Comparison of ENCODE assay signal across 1 cellular context in genomic region chr16:2148714-2149629, GRCh38.
TF ChIP-seq lines count a peak whose summit lies in the region.

No MANE protein-coding gene starts in this region.

TF ChIP-seq in HepG2, 621 proteins besides CTCF, POLR2A, EP300 and RAD21 (continued from another document):
- TF ChIP-seq USF2 (IDR thresholded peaks at IDR 0.05; ENCODE audit: low read depth, low read length) (no peak), USF2 (CRISPR knock-in tag; IDR thresholded peaks at IDR 0.05; ENCODE audit: borderline replicate concordance) (no peak), ZNF83 (CRISPR knock-in tag; IDR thresholded peaks at IDR 0.05; ENCODE audit: borderline replicate concordance) (no peak), SP1 (IDR thresholded peaks at IDR 0.05) (no peak), SP1 (CRISPR knock-in tag; IDR thresholded peaks at IDR 0.05) (no peak), SNAPC5 (CRISPR knock-in tag; IDR thresholded peaks at IDR 0.05; ENCODE audit: borderline replicate concordance) (no peak), ZBTB37 (CRISPR knock-in tag; IDR thresholded peaks at IDR 0.05) (no peak), NFATC3 (CRISPR knock-in tag; IDR thresholded peaks at IDR 0.05) (no peak), ZNF414 (CRISPR knock-in tag; IDR thresholded peaks at IDR 0.05) (peak; percentile 43; the same call in 1 of the 2 replicates), ZNF749 (CRISPR knock-in tag; IDR thresholded peaks at IDR 0.05; ENCODE audit: borderline replicate concordance) (0 out of 2 replicates have a peak, but pooled peaks have one; percentile 55), ZBTB10 (CRISPR knock-in tag; IDR thresholded peaks at IDR 0.05; ENCODE audit: borderline replicate concordance) (no peak), ZNF674 (CRISPR knock-in tag; IDR thresholded peaks at IDR 0.05; ENCODE audit: low read depth) (0 out of 2 replicates have a peak, but pooled peaks have one; percentile 45), POLR2AphosphoS5 (IDR thresholded peaks at IDR 0.05; ENCODE audit: low read depth, low read length) (no peak), ZNF30 (CRISPR knock-in tag; IDR thresholded peaks at IDR 0.05) (0 out of 2 replicates have a peak, but pooled peaks have one; percentile 23), ZNF777 (CRISPR knock-in tag; IDR thresholded peaks at IDR 0.05) (peak; percentile 18), SALL1 (CRISPR knock-in tag; IDR thresholded peaks at IDR 0.05) (no peak; the same call in 1 of the 2 replicates), ZNF776 (CRISPR knock-in tag; IDR thresholded peaks at IDR 0.05) (no peak; the same call in 1 of the 2 replicates), CAMTA2 (CRISPR knock-in tag; IDR thresholded peaks at IDR 0.05; ENCODE audit: borderline replicate concordance) (no peak), CCAR2 (optimal IDR thresholded peaks at IDR 0.05; ENCODE audit: low read depth, low read length) (no peak), ETV5 (CRISPR knock-in tag; IDR thresholded peaks at IDR 0.05; ENCODE audit: borderline replicate concordance) (no peak), SIN3A (IDR thresholded peaks at IDR 0.05; ENCODE audit: borderline replicate concordance, low read depth, low read length) (no peak), ZBTB46 (CRISPR knock-in tag; IDR thresholded peaks at IDR 0.05; ENCODE audit: borderline replicate concordance) (no peak), ZC3H13 (CRISPR knock-in tag; IDR thresholded peaks at IDR 0.05) (0 out of 2 replicates have a peak, but pooled peaks have one; percentile 34), ZNF687 (CRISPR knock-in tag; IDR thresholded peaks at IDR 0.05) (peak; percentile 4; the same call in 1 of the 2 replicates), ZNF264 (CRISPR knock-in tag; IDR thresholded peaks at IDR 0.05) (no peak), BCL3 (CRISPR knock-in tag; IDR thresholded peaks at IDR 0.05) (no peak), SKI (IDR thresholded peaks at IDR 0.05; ENCODE audit: partially characterized antibody) (peak; percentile 22), ZNF558 (CRISPR knock-in tag; IDR thresholded peaks at IDR 0.05; ENCODE audit: borderline replicate concordance) (no peak)
